ENCODE assay signal across 9 cellular contexts in the genomic region with DNA sequence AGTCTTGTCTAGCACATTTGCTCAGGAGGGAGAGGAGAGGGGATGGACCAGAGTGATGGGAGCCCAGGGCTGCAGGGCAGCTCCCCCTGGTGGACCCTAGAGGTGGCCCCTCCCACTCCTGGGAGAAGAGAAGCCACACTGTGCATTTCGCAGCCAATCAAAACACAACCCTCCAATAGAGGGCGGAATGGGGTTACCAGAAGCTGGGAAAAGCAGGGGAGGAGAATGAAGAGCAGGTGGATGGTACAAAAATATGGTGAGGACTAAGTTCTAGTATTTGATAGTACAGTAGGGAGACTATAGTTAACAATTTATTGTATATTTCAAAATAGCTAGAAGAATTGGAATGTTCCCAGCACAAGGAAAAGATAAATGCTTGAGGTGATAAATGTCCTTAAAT. TPM values are rescaled to one million over a fixed set of nuclear protein-coding genes. Genes with fewer than 3 reads are reported as not detected.
DNase-seq lines count a peak whose midpoint lies in the region; ATAC-seq lines count a peak whose summit lies in the region.
"Had no signal": no experiment of that assay in that cellular context is flagged by ENCODE, and none has a peak within 500 bp of the region (broad histone marks: within the 10 kb centered on the region; RNA-seq: fewer than 3 reads in every experiment).

No MANE protein-coding gene starts in this region.

- peak; percentile 80 for ATAC-seq in GM21381 (IDR thresholded peaks at IDR 0.05; ENCODE audit: unreplicated experiment)
- peak; percentile 72 to 89 for ATAC-seq in activated naive CD4-positive, alpha-beta T cell treated with anti-CD3 and anti-CD28 coated beads, Interleukin-2, amount 50 U/mL, for 72 hours
- ATAC-seq in Right ventricle myocardium superior (ENCODE audit: poor library complexity) = peak; percentile 88
- no peak for ATAC-seq in HG03342 (IDR thresholded peaks at IDR 0.05; ENCODE audit: unreplicated experiment)

- intact Hi-C loops in Right ventricle myocardium superior (cut with DNase I) (loop anchor here (2.0 kb wide), 1 partner anchor 74 kb away; no protein-coding TSS in a partner anchor), posterior vena cava (cut with DNase I) (loop anchor here (5.0 kb wide), 1 partner anchor 73 kb away; no protein-coding TSS in a partner anchor)

- H3K36me3 Mint-ChIP-seq in activated naive CD4-positive, alpha-beta T cell treated with anti-CD3 and anti-CD28 coated beads, Interleukin-2, amount 50 U/mL, for 72 hours = peaks cover 0 to 5% of the 10 kb centered on the region in 2 donors

- DNase-seq in COLO668 (lab: John Stamatoyannopoulos, UW; ENCODE audit: unreplicated experiment) (peak; percentile 76), M059J (ENCODE audit: low read depth) (peak; percentile 65), SHP77 treated with DMSO at 0.1 percent for 48 hours (lab: John Stamatoyannopoulos, UW) (peak; percentile 74), Right ventricle myocardium superior (peak; percentile 89), posterior vena cava (ENCODE audit: low spot score) (peak; percentile 90)
- peak in 1 of 2 donors; percentile 74 for DNase-seq in activated naive CD4-positive, alpha-beta T cell treated with anti-CD3 and anti-CD28 coated beads, Interleukin-2, amount 50 U/mL, for 72 hours (ENCODE audit: low spot score in 2 of 2)

- no peaks in the 10 kb centered on the region for H3K9me3 Mint-ChIP-seq in activated naive CD4-positive, alpha-beta T cell treated with anti-CD3 and anti-CD28 coated beads, Interleukin-2, amount 50 U/mL, for 72 hours

- H3K27ac Mint-ChIP-seq in activated naive CD4-positive, alpha-beta T cell treated with anti-CD3 and anti-CD28 coated beads, Interleukin-2, amount 50 U/mL, for 72 hours = peak overlapping the region in 1 of 2 donors; percentile 26

RNA-seq across cellular contexts. Expression of gene VASH1, which starts 23.6 kb away (rescaled TPM):
- 0.20 and 0.54 TPM in 2 replicates for total RNA-seq in M059J (2014; rRNA removed; shearing (Covaris generic))
- total RNA-seq in activated naive CD4-positive, alpha-beta T cell treated with anti-CD3 and anti-CD28 coated beads, Interleukin-2, amount 50 U/mL, for 72 hours = 1 to 10 TPM; 1.8 to 6.5 TPM
- total RNA-seq in Right ventricle myocardium superior (14.3 TPM), posterior vena cava (10 to 100 TPM; 14.9 to 16.1 TPM)

RNA-seq across cellular contexts. Expression of gene ANGEL1, which starts 27.8 kb away (rescaled TPM):
- total RNA-seq in M059J (2014; rRNA removed; shearing (Covaris generic)) = 1.0 and 6.6 TPM in 2 replicates
- total RNA-seq in activated naive CD4-positive, alpha-beta T cell treated with anti-CD3 and anti-CD28 coated beads, Interleukin-2, amount 50 U/mL, for 72 hours = 10 to 100 TPM; 14.6 to 15.4 TPM
- total RNA-seq in Right ventricle myocardium superior = 8.7 TPM
- total RNA-seq in posterior vena cava = 10 to 100 TPM; 12.4 to 14.4 TPM

RNA-seq across cellular contexts. Expression of gene LRRC74A, which starts 41.3 kb away (rescaled TPM):
- not detected in 2 replicates for total RNA-seq in M059J (2014; rRNA removed; shearing (Covaris generic))
- not detected for total RNA-seq in activated naive CD4-positive, alpha-beta T cell treated with anti-CD3 and anti-CD28 coated beads, Interleukin-2, amount 50 U/mL, for 72 hours
- total RNA-seq in Right ventricle myocardium superior (not detected), posterior vena cava (not detected)
- total RNA-seq: T-helper 2 cell treated with Interferon-gamma antibody and Interleukin-4, amounts not matched to agents 100 ng/mL and 5 ng/mL, for 36 hours had no signal
